In genomic region chrX:1453951-1454785, GRCh38 we compare ENCODE assay signal across 8 cellular contexts. TPM values are rescaled to one million over a fixed set of nuclear protein-coding genes. Genes with fewer than 3 reads are reported as not detected.
DNase-seq lines count a peak whose midpoint lies in the region; ATAC-seq and TF ChIP-seq lines count a peak whose summit lies in the region.

No MANE protein-coding gene starts in this region.

- intact Hi-C loops in A673 (cut with micrococcal nuclease; ENCODE audit: unreplicated experiment) = loop anchor here (2.0 to 10.0 kb wide), 5 partner anchors 61 to 1141 kb away; partner anchors contain the start of gene SLC25A6

- ATAC-seq in HG03469 (IDR thresholded peaks at IDR 0.05; ENCODE audit: unreplicated experiment) = peak; percentile 49

- H3K9me3 ChIP-seq in A673 (ENCODE audit: low read depth, low read length, poor library complexity, severe bottlenecking) (no peaks in the 10 kb centered on the region), mononuclear cell (ENCODE audit: low read depth, low read length) (no peaks in the 10 kb centered on the region)
- H3K9me3 ChIP-seq in effector memory CD4-positive, alpha-beta T cell (ENCODE audit: control insufficient read depth, low read length) = no peaks in the 10 kb centered on the region

- no peaks in the 10 kb centered on the region for H3K4me1 ChIP-seq in A673 (ENCODE audit: insufficient read depth, low read length, poor library complexity, severe bottlenecking)
- H3K4me1 ChIP-seq in effector memory CD4-positive, alpha-beta T cell (ENCODE audit: control insufficient read depth, insufficient read depth, low read length, poor library complexity, severe bottlenecking) = peaks cover 19% of the 10 kb centered on the region
- H3K4me1 ChIP-seq in mononuclear cell (ENCODE audit: insufficient read depth, low read length) = peaks cover 20% of the 10 kb centered on the region

- DNase-seq in A673 (ENCODE audit: low spot score) = peak; percentile 90
- DNase-seq in GM19240 (ENCODE audit: insufficient read length, low spot score) = peak; percentile 69
- peak; percentile 90 for DNase-seq in activated CD4-positive, alpha-beta T cell treated with anti-CD3 and anti-CD28 coated beads, Interleukin-2, amount 10 ng/mL, durations not matched to agents 7 days and 5 days
- peak; percentile 77 to 81 (median 79) for DNase-seq in effector memory CD4-positive, alpha-beta T cell
- DNase-seq in stimulated activated CD8-positive, alpha-beta memory T cell treated with anti-CD3 and anti-CD28 coated beads, Interleukin-4, amount 100 ng/mL, for 48 hours = peak; percentile 98
- DNase-seq in NCI-H2171 treated with DMSO at 0.1 percent for 48 hours (lab: John Stamatoyannopoulos, UW) = no peak

- H3K4me3 ChIP-seq in A673 (ENCODE audit: low read depth, low read length, poor library complexity, severe bottlenecking) (peak overlapping the region; percentile 60), mononuclear cell (ENCODE audit: low read length) (peak overlapping the region; percentile 29)
- peak overlapping the region; percentile 48 for H3K4me3 ChIP-seq in effector memory CD4-positive, alpha-beta T cell (ENCODE audit: insufficient read depth, low read depth, low read length, poor library complexity, severe bottlenecking)

- H3K27me3 ChIP-seq in A673 (replicated peaks; ENCODE audit: insufficient read depth, low read depth, low read length, poor library complexity) (no peaks in the 10 kb centered on the region), mononuclear cell (ENCODE audit: insufficient read depth, low read length) (no peaks in the 10 kb centered on the region)
- H3K27me3 ChIP-seq in effector memory CD4-positive, alpha-beta T cell (replicated peaks; ENCODE audit: control insufficient read depth, insufficient read depth, low read length, poor library complexity, severe bottlenecking) = no peaks in the 10 kb centered on the region

- H3K4me3 Mint-ChIP-seq in activated CD4-positive, alpha-beta T cell treated with anti-CD3 and anti-CD28 coated beads, Interleukin-2, amount 10 ng/mL, durations not matched to agents 7 days and 5 days = peak overlapping the region; percentile 64

- H3K27me3 Mint-ChIP-seq in activated CD4-positive, alpha-beta T cell treated with anti-CD3 and anti-CD28 coated beads, Interleukin-2, amount 10 ng/mL, durations not matched to agents 7 days and 5 days = no peaks in the 10 kb centered on the region

- H3K36me3 Mint-ChIP-seq in activated CD4-positive, alpha-beta T cell treated with anti-CD3 and anti-CD28 coated beads, Interleukin-2, amount 10 ng/mL, durations not matched to agents 7 days and 5 days (ENCODE audit: low read depth) = peaks cover 10% of the 10 kb centered on the region

- no peak overlapping the region for H3K27ac ChIP-seq in A673 (ENCODE audit: low read depth, low read length, poor library complexity, severe bottlenecking)
- H3K27ac ChIP-seq in effector memory CD4-positive, alpha-beta T cell (ENCODE audit: insufficient read depth, low read length, poor library complexity, severe bottlenecking) = peak overlapping the region; percentile 93

- peaks cover 10% of the 10 kb centered on the region for H3K9me3 Mint-ChIP-seq in activated CD4-positive, alpha-beta T cell treated with anti-CD3 and anti-CD28 coated beads, Interleukin-2, amount 10 ng/mL, durations not matched to agents 7 days and 5 days

- H3K4me1 Mint-ChIP-seq in activated CD4-positive, alpha-beta T cell treated with anti-CD3 and anti-CD28 coated beads, Interleukin-2, amount 10 ng/mL, durations not matched to agents 7 days and 5 days = peaks cover 25% of the 10 kb centered on the region

- POLR2A ChIA-PET in A673 (lab: Charles Lee; ENCODE audit: low non-redundant PET) = no interaction called here
- POLR2A ChIA-PET in activated CD4-positive, alpha-beta T cell treated with anti-CD3 and anti-CD28 coated beads, Interleukin-2, amount 10 ng/mL, durations not matched to agents 7 days and 5 days (lab: Charles Lee) = no interaction called here

- H3K36me3 ChIP-seq in A673 (ENCODE audit: insufficient read depth, low read length, poor library complexity, severe bottlenecking) = no peaks in the 10 kb centered on the region
- no peaks in the 10 kb centered on the region for H3K36me3 ChIP-seq in effector memory CD4-positive, alpha-beta T cell (ENCODE audit: control insufficient read depth, insufficient read depth, low read length)

- peak overlapping the region; percentile 75 for H3K27ac Mint-ChIP-seq in activated CD4-positive, alpha-beta T cell treated with anti-CD3 and anti-CD28 coated beads, Interleukin-2, amount 10 ng/mL, durations not matched to agents 7 days and 5 days

- CTCF ChIA-PET in A673 (lab: Charles Lee) = no interaction called here
- CTCF ChIA-PET in activated CD4-positive, alpha-beta T cell treated with anti-CD3 and anti-CD28 coated beads, Interleukin-2, amount 10 ng/mL, durations not matched to agents 7 days and 5 days (lab: Charles Lee) = no interaction called here

- no TSS peak for BruUV-seq in A673 (replicated peaks; lab: Mats Ljungman, UMichigan)

- TF ChIP-seq CTCF in A673 (conservative IDR thresholded peaks at IDR 0.05; ENCODE audit: low read depth, low read length) = peak; percentile 96

RNA-seq across cellular contexts. Expression of gene ASMTL, which starts 1.5 kb away (rescaled TPM):
- 24.9 and 33.5 TPM in 2 replicates for total RNA-seq in A673 (2021)
- total RNA-seq in activated CD4-positive, alpha-beta T cell treated with anti-CD3 and anti-CD28 coated beads, Interleukin-2, amount 10 ng/mL, durations not matched to agents 7 days and 5 days = 10 to 100 TPM; 30.7 to 33.9 TPM
- 12.7 TPM for total RNA-seq in mononuclear cell
